24 cellular contexts compared by ENCODE assay signal in the genomic region with DNA sequence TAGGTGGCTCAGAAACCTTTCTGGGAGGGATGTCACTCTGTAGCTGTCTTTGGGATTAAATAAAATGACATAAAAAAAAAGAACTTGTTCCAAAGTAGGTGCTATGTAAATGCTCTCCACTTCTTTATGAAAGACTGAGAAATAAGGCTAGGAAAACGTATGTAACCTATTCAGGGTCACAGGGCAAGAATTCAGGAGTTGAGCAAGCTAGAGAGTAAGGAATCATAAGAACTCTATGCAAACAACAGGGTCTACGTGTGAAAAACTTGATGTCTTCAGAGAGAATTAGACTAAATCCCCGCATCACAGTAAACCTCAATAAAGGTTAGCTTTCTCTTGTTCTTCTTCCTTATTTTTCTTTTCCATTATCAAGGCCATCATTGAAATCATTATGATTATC. TPM values are rescaled to one million over a fixed set of nuclear protein-coding genes. Genes with fewer than 3 reads are reported as not detected.
"Had no signal": no experiment of that assay in that cellular context is flagged by ENCODE, and none has a peak within 500 bp of the region (broad histone marks: within the 10 kb centered on the region; RNA-seq: fewer than 3 reads in every experiment).

No MANE protein-coding gene starts in this region.

- H3K27me3 ChIP-seq: heart left ventricle, pancreas, stomach, transverse colon, upper lobe of right lung had no signal

- H3K4me1 ChIP-seq: pancreas, prostate gland had no signal

- H3K4me3 ChIP-seq: heart left ventricle, mucosa of descending colon, pancreas, prostate gland, skin epidermis, stomach, transverse colon, upper lobe of right lung had no signal

- DNase-seq: heart left ventricle; hypothalamus; islet precursor cell; midbrain; mucosa of descending colon; naive thymus-derived CD8-positive, alpha-beta T cell; nucleus accumbens; pancreas; posterior cingulate gyrus; retina; right cardiac atrium; stimulated activated CD4-positive, alpha-beta T cell treated with anti-CD3 and anti-CD28 coated beads, Interleukin-12 subunit alpha, Interleukin-12 subunit beta, amount 100 ng/mL, for 4 hours; stimulated activated CD4-positive, alpha-beta T cell treated with anti-CD3 and anti-CD28 coated beads, Interleukin-15, amount 100 ng/mL, for 24 hours; stimulated activated CD4-positive, alpha-beta T cell treated with anti-CD3 and anti-CD28 coated beads, Interleukin-2, amount 100 ng/mL, for 24 hours; stimulated activated CD4-positive, alpha-beta T cell treated with anti-CD3 and anti-CD28 coated beads, Interleukin-4, amount 100 ng/mL, for 1 hour; stimulated activated naive B cell treated with anti-CD40 and anti-IgM and Interleukin-4, amounts not matched to agents 10 μg/mL and 1 μg/mL and 100 μg/mL, for 72 hours; stimulated activated naive CD8-positive, alpha-beta T cell treated with anti-CD3 and anti-CD28 coated beads, Interleukin-15, Interleukin-2, amounts not matched to agents 100 U/mL and 50 U/mL, for 24 hours; stomach; substantia nigra; transverse colon; upper lobe of right lung had no signal

- H3K36me3 ChIP-seq: pancreas, prostate gland, transverse colon, upper lobe of right lung had no signal

- ATAC-seq: heart left ventricle; mucosa of descending colon; naive thymus-derived CD8-positive, alpha-beta T cell; pancreas; right cardiac atrium; sciatic nerve; stimulated activated naive B cell treated with anti-CD40 and anti-IgM and Interleukin-4, amounts not matched to agents 10 μg/mL and 1 μg/mL and 100 μg/mL, for 72 hours; stimulated activated naive CD8-positive, alpha-beta T cell treated with anti-CD3 and anti-CD28 coated beads, Interleukin-15, Interleukin-2, amounts not matched to agents 100 U/mL and 50 U/mL, for 24 hours; upper lobe of right lung had no signal

- H3K9me3 ChIP-seq: heart left ventricle, mucosa of descending colon, pancreas, prostate gland, stomach, transverse colon, upper lobe of right lung had no signal

- H3K27ac ChIP-seq: pancreas, prostate gland, skin epidermis, stomach, transverse colon, upper lobe of right lung had no signal

RNA-seq across cellular contexts. Expression of gene LAMA4, which starts 59.2 kb away (rescaled TPM):
- total RNA-seq: naive thymus-derived CD8-positive, alpha-beta T cell had no signal
